ENCODE assay signal across 8 cellular contexts in the genomic region with DNA sequence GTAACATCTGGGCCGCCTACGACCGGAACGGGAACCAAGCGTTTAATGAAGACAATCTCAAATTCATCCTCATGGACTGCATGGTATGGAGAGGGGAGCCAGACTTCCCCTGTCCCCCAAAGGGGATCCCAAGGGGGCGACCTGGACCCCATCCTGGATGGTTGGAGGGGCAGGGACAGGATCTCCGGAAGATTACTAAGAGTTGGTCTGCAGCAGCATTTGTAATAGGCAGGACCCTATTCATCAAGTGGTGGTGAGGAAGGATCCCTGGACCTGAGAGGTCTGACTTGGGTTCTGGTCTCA. TPM values are rescaled to one million over a fixed set of nuclear protein-coding genes. Genes with fewer than 3 reads are reported as not detected.
DNase-seq lines count a peak whose midpoint lies in the region; ATAC-seq, FAIRE-seq and TF ChIP-seq lines count a peak whose summit lies in the region.

No MANE protein-coding gene starts in this region.

- H3K27me3 Mint-ChIP-seq in naive thymus-derived CD8-positive, alpha-beta T cell, result no peaks in the 10 kb centered on the region

- ATAC-seq in naive thymus-derived CD8-positive, alpha-beta T cell, result no peak

- CTCF ChIA-PET in AG04450 (lab: Charles Lee), result no interaction called here

- no peaks in the 10 kb centered on the region for H3K9me3 Mint-ChIP-seq in naive thymus-derived CD8-positive, alpha-beta T cell

- peak overlapping the region; percentile 90 to 100 (median 96) for H3K4me3 Mint-ChIP-seq in naive thymus-derived CD8-positive, alpha-beta T cell

- peaks cover 20 to 39% (median 36%) of the 10 kb centered on the region in 4 donors for H3K4me1 Mint-ChIP-seq in naive thymus-derived CD8-positive, alpha-beta T cell

- peaks cover 3% of the 10 kb centered on the region; the same call in 1 of the 2 replicates for H3K9me3 ChIP-seq in AG04450 (ENCODE audit: control insufficient read depth, insufficient read depth, low read length)
- H3K9me3 ChIP-seq in KOPT-K1 (ENCODE audit: insufficient read depth, low read length, poor library complexity, severe bottlenecking), result no peaks in the 10 kb centered on the region

- peak overlapping the region; percentile 98 for H3K4me3 ChIP-seq in AG04450 (ENCODE audit: low read depth, low read length)
- H3K4me3 ChIP-seq in coronary artery, result peak overlapping the region; percentile 99

- H3K36me3 Mint-ChIP-seq in naive thymus-derived CD8-positive, alpha-beta T cell, result peaks cover 0 to 15% (median 0%) of the 10 kb centered on the region in 3 donors

- no peak for FAIRE-seq in D721Med (lab: Jason Lieb, UNC)

- H3K36me3 ChIP-seq in KOPT-K1 (ENCODE audit: insufficient read depth, low read length), result peaks cover 28% of the 10 kb centered on the region

- DNase-seq in AG04450 (ENCODE audit: low read depth, low spot score), result no peak
- DNase-seq in coronary artery (ENCODE audit: low spot score), result no peak
- DNase-seq in naive thymus-derived CD8-positive, alpha-beta T cell, result no peak
- DNase-seq in activated gamma-delta T cell treated with Interleukin-2 at 50 U/mL for 16 hours, result no peak
- DNase-seq in NCI-H1417 treated with DMSO at 0.1 percent for 48 hours (lab: John Stamatoyannopoulos, UW), result no peak
- DNase-seq in AG20443 (ENCODE audit: low spot score), result no peak
- no peak for DNase-seq in D721Med (ENCODE audit: insufficient read length, low spot score)

- peak overlapping the region in 7 of 10 donors; percentile 31 to 96 (median 92) for H3K27ac Mint-ChIP-seq in naive thymus-derived CD8-positive, alpha-beta T cell

- TF ChIP-seq CTCF in AG04450 (IDR thresholded peaks at IDR 0.05; ENCODE audit: low read depth, low read length), result no peak
- no peak for TF ChIP-seq CTCF in coronary artery (IDR thresholded peaks at IDR 0.05)
- TF ChIP-seq CTCF in D721Med (IDR thresholded peaks at IDR 0.05; ENCODE audit: insufficient read depth, missing control alignments), result no peak

- H3K27ac ChIP-seq in AG04450 (ENCODE audit: low read depth, low read length) (no peak overlapping the region), KOPT-K1 (ENCODE audit: low read depth, low read length, poor library complexity, severe bottlenecking) (peak overlapping the region; percentile 83), coronary artery (peak overlapping the region; percentile 95 to 97)

- H3K27me3 ChIP-seq in AG04450 (ENCODE audit: control insufficient read depth, insufficient read depth, low read length), result no peaks in the 10 kb centered on the region

- POLR2A ChIA-PET in AG04450 (lab: Yijun Ruan, JAX), result no interaction called here
- POLR2A ChIA-PET in naive thymus-derived CD8-positive, alpha-beta T cell (lab: Charles Lee), result no interaction called here

RNA-seq across cellular contexts. Expression of a gene that starts 0.7 kb away (rescaled TPM):
- 42.4 and 60.4 TPM in 2 replicates for polyA plus RNA-seq in AG04450 (2011; rRNA removed)
- 28.4 and 35.7 TPM in 2 replicates for polyA minus RNA-seq in AG04450 (2011; rRNA and poly(A)+ RNA removed)
- total RNA-seq in naive thymus-derived CD8-positive, alpha-beta T cell, result 10 to 100 TPM; 22.6 to 24.2 TPM
- 100 to 1,000 TPM in 1 of 3 donors, 10 to 100 TPM in 2; 89.1 to 102 (median 96.1) TPM for polyA plus RNA-seq in naive thymus-derived CD8-positive, alpha-beta T cell

RNA-seq across cellular contexts. Expression of a gene that starts 1.7 kb away (rescaled TPM):
- 22.7 and 23.2 TPM in 2 replicates for polyA plus RNA-seq in AG04450 (2011; rRNA removed)
- 27.8 and 37.7 TPM in 2 replicates for polyA minus RNA-seq in AG04450 (2011; rRNA and poly(A)+ RNA removed)
- total RNA-seq in naive thymus-derived CD8-positive, alpha-beta T cell, result 10 to 100 TPM; 31.6 to 34.8 TPM
- polyA plus RNA-seq in naive thymus-derived CD8-positive, alpha-beta T cell, result 1 to 10 TPM; 6.9 to 9.7 (median 7.6) TPM

RNA-seq across cellular contexts. Expression of a gene that starts 5.7 kb away (rescaled TPM):
- not detected in 2 replicates for polyA plus RNA-seq in AG04450 (2011; rRNA removed)
- polyA minus RNA-seq in AG04450 (2011; rRNA and poly(A)+ RNA removed), result not detected in 2 replicates
- 1 to 10 TPM; 1.1 to 1.3 TPM for total RNA-seq in naive thymus-derived CD8-positive, alpha-beta T cell
- 1 to 10 TPM in 1 of 3 donors, under 1 TPM in 2; 0.81 to 2.0 (median 0.96) TPM for polyA plus RNA-seq in naive thymus-derived CD8-positive, alpha-beta T cell

RNA-seq across cellular contexts. Expression of a gene that starts 27.0 kb away (rescaled TPM):
- 11.8 and 14.6 TPM in 2 replicates for polyA plus RNA-seq in AG04450 (2011; rRNA removed)
- 13.9 and 14.3 TPM in 2 replicates for polyA minus RNA-seq in AG04450 (2011; rRNA and poly(A)+ RNA removed)
- under 1 TPM in 1 of 2 experiments, not detected in 1; 0.38 TPM for total RNA-seq in naive thymus-derived CD8-positive, alpha-beta T cell
- polyA plus RNA-seq in naive thymus-derived CD8-positive, alpha-beta T cell, result not detected

RNA-seq across cellular contexts. Expression of a gene that starts 34.5 kb away (rescaled TPM):
- 867 and 961 TPM in 2 replicates for polyA plus RNA-seq in AG04450 (2011; rRNA removed)
- 384 and 431 TPM in 2 replicates for polyA minus RNA-seq in AG04450 (2011; rRNA and poly(A)+ RNA removed)
- total RNA-seq in naive thymus-derived CD8-positive, alpha-beta T cell, result 100 to 1,000 TPM; 199 to 218 TPM
- polyA plus RNA-seq in naive thymus-derived CD8-positive, alpha-beta T cell, result 100 to 1,000 TPM; 345 to 396 (median 347) TPM
